In genomic region chr10:61964059-61964709, GRCh38 we compare ENCODE assay signal across 11 cellular contexts.
DNase-seq lines count a peak whose midpoint lies in the region; ATAC-seq and TF ChIP-seq lines count a peak whose summit lies in the region.
"Had no signal": no experiment of that assay in that cellular context is flagged by ENCODE, and none has a peak within 500 bp of the region (broad histone marks: within the 10 kb centered on the region; RNA-seq: fewer than 3 reads in every experiment).

No MANE protein-coding gene starts in this region.

- dilution Hi-C loops in mammary epithelial cell (cut with HindIII; ENCODE audit: low sequenced_read_pairs) = no loop called here

- no peak overlapping the region for H2AFZ ChIP-seq in mammary epithelial cell (ENCODE audit: low read depth, low read length)

- no peak for TF ChIP-seq CTCF in 22Rv1 (IDR thresholded peaks at IDR 0.05)
- no peak for TF ChIP-seq CTCF in WI38 (IDR thresholded peaks at IDR 0.05; ENCODE audit: low read depth, low read length)
- TF ChIP-seq CTCF in mammary epithelial cell (conservative IDR thresholded peaks at IDR 0.05 in 1 of 2, IDR thresholded peaks at IDR 0.05 in 1 of 2; ENCODE audit: extremely low read depth in 1 of 2, insufficient read depth in 1 of 2, low read depth in 1 of 2, low read length in 2 of 2) = no peak

- peak overlapping the region; percentile 30 for H3K4me3 ChIP-seq in WI38 (ENCODE audit: low read depth, low read length)
- peak overlapping the region; percentile 15 for H3K4me3 ChIP-seq in right cardiac atrium (ENCODE audit: low read length)
- no peak overlapping the region for H3K4me3 ChIP-seq in mammary epithelial cell (replicated peaks in 1 of 3; ENCODE audit: insufficient read depth in 1 of 3, low read depth in 2 of 3, low read length in 3 of 3)
- H3K4me3 ChIP-seq: skin epidermis had no signal

- peaks cover 2% of the 10 kb centered on the region for H3K36me3 ChIP-seq in mammary epithelial cell (ENCODE audit: insufficient read depth, low read length)

- DNase-seq in right cardiac atrium (no peak), mammary epithelial cell (no peak), Kasumi-1 (lab: John Stamatoyannopoulos, UW) (no peak), cerebellar cortex (ENCODE audit: low spot score) (no peak)
- no peak for DNase-seq in stimulated activated CD4-positive, alpha-beta T cell treated with anti-CD3 and anti-CD28 coated beads, Interleukin-4, amount 100 ng/mL, for 4 hours
- DNase-seq: NCI-H2029 treated with DMSO at 0.1 percent for 48 hours, SW 1271 had no signal

- ATAC-seq in GM19025 (IDR thresholded peaks at IDR 0.05; ENCODE audit: low read depth, unreplicated experiment) (peak; percentile 32), right cardiac atrium (peak in 1 of 2 donors; percentile 26)

- H3K27me3 ChIP-seq in right cardiac atrium (ENCODE audit: control insufficient read depth, insufficient read depth) (no peaks in the 10 kb centered on the region), mammary epithelial cell (ENCODE audit: insufficient read depth, low read length) (no peaks in the 10 kb centered on the region)

- no peaks in the 10 kb centered on the region for H3K9me3 ChIP-seq in right cardiac atrium (ENCODE audit: control insufficient read depth, low read length)
- no peaks in the 10 kb centered on the region for H3K9me3 ChIP-seq in mammary epithelial cell (replicated peaks; ENCODE audit: insufficient read depth, low read length)

- CTCF ChIA-PET in mammary epithelial cell (lab: Charles Lee; ENCODE audit: low non-redundant PET) = no interaction called here

- no peak overlapping the region for H3K4me2 ChIP-seq in mammary epithelial cell (ENCODE audit: insufficient read depth, low read depth, low read length)

- in situ Hi-C loops in mammary epithelial cell (cut with MboI; ENCODE audit: low sequenced_read_pairs in 2 of 2) = no loop called here

- H3K4me1 ChIP-seq in right cardiac atrium (ENCODE audit: control insufficient read depth, insufficient read depth, low read length) (peaks cover 3% of the 10 kb centered on the region), mammary epithelial cell (ENCODE audit: insufficient read depth, low read length) (no peaks in the 10 kb centered on the region)

- intact Hi-C loops in right cardiac atrium (cut with DNase I) (no loop called here), mammary epithelial cell (cut with micrococcal nuclease) (no loop called here)

- no peak overlapping the region for H3K9ac ChIP-seq in mammary epithelial cell (ENCODE audit: insufficient read depth, low read length)

- H4K20me1 ChIP-seq in mammary epithelial cell (ENCODE audit: insufficient read depth, low read length) = no peaks in the 10 kb centered on the region

- no TSS peak for BruUV-seq in mammary epithelial cell (replicated peaks; lab: Mats Ljungman, UMichigan)

- H3K79me2 ChIP-seq in mammary epithelial cell (ENCODE audit: insufficient read depth, low read length) = no peaks in the 10 kb centered on the region

- peak overlapping the region; percentile 16; the same call in 1 of the 2 replicates for H3K27ac ChIP-seq in 22Rv1
- H3K27ac ChIP-seq in right cardiac atrium (ENCODE audit: low read length) = peak overlapping the region; percentile 51
- no peak overlapping the region for H3K27ac ChIP-seq in mammary epithelial cell (ENCODE audit: insufficient read depth, low read depth, low read length)

- WGBS in right cardiac atrium = 41% methylated on average over 3 of the region's 3 CpGs
- WGBS in mammary epithelial cell (ENCODE audit: low coverage, missing lambda C conversion rate) = 19% methylated on average over 2 of the region's 3 CpGs

Comparison
In these comparisons a context has a peak if more than half of its experiments do, and no peak if none do; other contexts are left out.
1. H3K4me3 ChIP-seq: peak in WI38 (single experiment) and right cardiac atrium (single experiment); none in mammary epithelial cell (0 of 3).